In the genomic region with DNA sequence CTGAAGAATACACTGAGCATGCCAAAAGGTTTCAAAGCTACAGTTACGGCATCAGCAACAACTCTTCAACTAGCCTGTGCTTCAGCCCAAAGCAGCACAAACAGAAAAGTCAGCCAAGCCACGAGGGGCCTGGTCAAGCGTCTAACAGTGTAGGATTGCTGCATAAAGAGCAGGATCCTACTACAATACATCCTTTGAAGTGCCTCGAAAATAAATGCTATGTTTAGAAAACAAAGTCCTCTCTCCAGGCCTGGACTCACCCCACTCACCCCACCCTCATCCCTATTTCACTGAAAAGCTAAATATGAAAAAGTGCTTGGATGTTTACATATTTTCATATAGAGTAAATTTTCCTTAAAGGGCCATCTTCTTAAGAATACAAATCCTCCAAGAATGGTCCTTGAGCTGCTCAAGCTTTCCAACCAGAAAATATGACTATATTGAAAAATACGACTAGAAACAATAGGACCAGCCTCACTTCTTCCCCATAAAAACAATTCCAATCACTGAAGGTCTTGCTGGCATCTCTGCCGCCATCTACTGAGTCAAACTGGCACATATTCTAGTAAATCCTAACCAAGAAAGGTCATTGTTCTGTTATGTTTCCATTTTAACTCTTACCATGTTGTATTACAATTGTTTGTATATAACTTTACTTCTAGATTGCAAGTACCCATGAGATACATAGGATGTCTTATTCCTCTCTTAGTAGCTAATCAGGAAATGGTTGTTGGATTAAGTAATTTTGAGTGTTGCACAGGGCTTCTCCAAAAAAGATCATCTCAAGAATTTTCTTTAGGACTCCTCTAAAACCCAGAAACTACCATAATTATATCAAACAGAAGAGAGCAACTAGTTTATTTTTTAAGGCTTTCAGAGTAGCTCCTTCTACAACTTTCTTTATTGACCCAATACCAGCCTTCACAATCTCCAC, we compare ENCODE assay signal across 8 cellular contexts.
DNase-seq lines count a peak whose midpoint lies in the region; ATAC-seq, FAIRE-seq and TF ChIP-seq lines count a peak whose summit lies in the region.

No MANE protein-coding gene starts in this region.

- H3K4me3 ChIP-seq in PC-9 (no peak overlapping the region), body of pancreas (no peak overlapping the region), small intestine (ENCODE audit: low read depth in 1 of 2, low read length in 2 of 2) (no peak overlapping the region)

- H2AFZ ChIP-seq in PC-9, result no peak overlapping the region

- peaks cover 43% of the 10 kb centered on the region for H3K79me2 ChIP-seq in PC-9 (ENCODE audit: low read depth)

- peak overlapping the region; percentile 8; the same call in 1 of the 2 replicates for H3K4me2 ChIP-seq in PC-9

- peaks cover 33% of the 10 kb centered on the region for H3F3A ChIP-seq in PC-9 (ENCODE audit: insufficient read depth, low read depth)

- BruUV-seq in PC-9 (replicated peaks; lab: Mats Ljungman, UMichigan), result no TSS peak

- TF ChIP-seq POLR2A in body of pancreas (IDR thresholded peaks at IDR 0.05), result no peak

- peak; percentile 37 for DNase-seq in GF-D8 (lab: John Stamatoyannopoulos, UW)
- DNase-seq in KG1 (lab: John Stamatoyannopoulos, UW), result peak; percentile 9
- peak; percentile 41 to 68 for DNase-seq in PC-9
- DNase-seq in body of pancreas, result peak; percentile 62 to 79 (median 67)
- peak; percentile 91 for DNase-seq in inferior parietal cortex (ENCODE audit: extremely low spot score)
- DNase-seq in small intestine, result peak; percentile 68
- no peak for DNase-seq in effector CD8-positive, alpha-beta T cell (lab: John Stamatoyannopoulos, UW)

- H3K4me1 ChIP-seq in PC-9 (replicated peaks; ENCODE audit: insufficient read depth) (peaks cover 52% of the 10 kb centered on the region), body of pancreas (peaks cover 75% of the 10 kb centered on the region), small intestine (ENCODE audit: control insufficient read depth in 2 of 2, insufficient read depth in 1 of 2, low read depth in 1 of 2, low read length in 1 of 2) (peaks cover 2 to 5% of the 10 kb centered on the region in 2 donors)

- no peaks in the 10 kb centered on the region for H3K9me2 ChIP-seq in PC-9 (ENCODE audit: insufficient read depth)

- no peaks in the 10 kb centered on the region for H3K27me3 ChIP-seq in PC-9 (ENCODE audit: insufficient read depth, low read depth)
- H3K27me3 ChIP-seq in body of pancreas, result no peaks in the 10 kb centered on the region
- no peaks in the 10 kb centered on the region for H3K27me3 ChIP-seq in small intestine (ENCODE audit: control insufficient read depth in 2 of 2, insufficient read depth in 2 of 2, low read length in 2 of 2)

- H3K27ac ChIP-seq in PC-9 (no peak overlapping the region), body of pancreas (peak overlapping the region; percentile 43 to 58 (median 55)), small intestine (ENCODE audit: low read depth in 1 of 2, low read length in 1 of 2) (peak overlapping the region in 1 of 2 donors; percentile 53)

- CTCF ChIA-PET in PC-9 (lab: Charles Lee), result interaction anchor here (0.6 to 1.6 kb wide), 5 partner anchors 13 to 329 kb away, joined by 3 to 6 read pairs (median 3); no protein-coding TSS in a partner anchor

- H3K36me3 ChIP-seq in PC-9 (ENCODE audit: low read depth), result no peaks in the 10 kb centered on the region
- no peaks in the 10 kb centered on the region for H3K36me3 ChIP-seq in body of pancreas (replicated peaks in 1 of 2; ENCODE audit: insufficient read depth in 1 of 2, low read depth in 2 of 2)
- no peaks in the 10 kb centered on the region for H3K36me3 ChIP-seq in small intestine (ENCODE audit: control insufficient read depth in 2 of 2, insufficient read depth in 2 of 2, low read length in 2 of 2)

- intact Hi-C loops in PC-9 (cut with micrococcal nuclease; ENCODE audit: unreplicated experiment), result loop anchor here (1.0 to 5.0 kb wide), 8 partner anchors 56 to 1061 kb away; a partner anchor contains a TSS
- intact Hi-C loops in body of pancreas (cut with DNase I), result loop anchor here (10.0 kb wide), 1 partner anchor 144 kb away; no protein-coding TSS in a partner anchor

- no peaks in the 10 kb centered on the region for H3K9me3 ChIP-seq in PC-9 (ENCODE audit: insufficient read depth, low read depth)
- no peaks in the 10 kb centered on the region for H3K9me3 ChIP-seq in body of pancreas
- no peaks in the 10 kb centered on the region for H3K9me3 ChIP-seq in small intestine (ENCODE audit: control insufficient read depth, low read depth)

- WGBS in body of pancreas, 2 donors, result 17 to 19% methylated on average over 6 of the region's 6 CpGs
- WGBS in small intestine, 3 donors, result 39 to 45% (median 42%) methylated on average over 6 of the region's 6 CpGs

- POLR2A ChIA-PET in PC-9 (lab: Charles Lee; ENCODE audit: unreplicated experiment), result interaction anchor here (0.5 kb wide), 1 partner anchor 343 kb away, joined by 3 read pairs; no protein-coding TSS in a partner anchor

- ATAC-seq in body of pancreas, result peak; percentile 64

- FAIRE-seq in A204.1 (lab: Jason Lieb, UNC) (peak; percentile 86), small intestine (lab: Jason Lieb, UNC) (no peak)

- H4K20me1 ChIP-seq in PC-9 (ENCODE audit: insufficient read depth), result no peaks in the 10 kb centered on the region

- peak; percentile 92 for TF ChIP-seq CTCF in PC-9 (conservative IDR thresholded peaks at IDR 0.05)
- TF ChIP-seq CTCF in body of pancreas (IDR thresholded peaks at IDR 0.05), result peak; percentile 33 to 90 (median 76)
